Comparison of ENCODE assay signal across 13 cellular contexts in the genomic region with DNA sequence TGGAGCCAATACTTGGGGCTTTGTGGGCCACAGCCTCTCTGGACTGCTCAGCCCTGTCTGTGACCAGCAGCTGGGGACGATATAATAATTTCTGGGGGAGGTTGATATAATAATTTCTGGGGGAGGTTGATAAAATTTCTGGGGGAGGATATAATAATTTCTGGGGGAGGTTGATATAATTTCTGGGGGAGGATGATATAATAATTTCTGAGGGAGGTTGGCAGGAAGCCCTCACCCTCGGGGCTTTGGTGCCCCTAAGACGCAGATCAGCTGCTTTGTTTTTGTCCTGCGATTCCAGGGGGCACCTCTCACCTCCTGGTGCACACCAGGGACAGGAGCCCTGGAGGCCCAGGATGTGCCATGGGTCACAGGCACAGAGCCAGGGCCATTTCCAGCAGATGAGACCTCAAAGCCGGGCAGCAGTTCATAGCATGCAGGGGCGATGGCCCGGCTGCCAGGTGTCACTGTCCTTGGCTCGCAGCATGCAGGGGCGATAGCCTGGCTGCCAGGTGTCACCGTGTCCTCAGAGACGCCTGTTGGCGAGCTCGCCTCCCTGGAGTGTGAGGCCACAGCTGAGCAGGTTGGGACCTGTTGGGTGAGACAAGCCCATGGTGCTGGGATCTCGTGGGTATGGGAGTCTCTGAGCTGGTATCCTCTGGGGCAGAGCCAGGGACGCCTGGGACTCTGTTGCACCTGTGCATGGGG. TPM values are rescaled to one million over a fixed set of nuclear protein-coding genes. Genes with fewer than 3 reads are reported as not detected.
DNase-seq lines count a peak whose midpoint lies in the region; TF ChIP-seq lines count a peak whose summit lies in the region.
"Had no signal": no experiment of that assay in that cellular context is flagged by ENCODE, and none has a peak within 500 bp of the region (broad histone marks: within the 10 kb centered on the region; RNA-seq: fewer than 3 reads in every experiment).

No MANE protein-coding gene starts in this region.

- H3K27me3 ChIP-seq in trophoblast cell (ENCODE audit: insufficient read depth, low read length): no peaks in the 10 kb centered on the region
- H3K27me3 ChIP-seq: heart left ventricle had no signal

- H3K79me2 ChIP-seq in trophoblast cell (ENCODE audit: control insufficient read depth, insufficient read depth, low read length, poor library complexity): peaks cover 5% of the 10 kb centered on the region

- H2AK5ac ChIP-seq in trophoblast cell (ENCODE audit: low read length): no peak overlapping the region

- H3K36me3 Mint-ChIP-seq in dendritic cell treated with granulocyte-macrophage colony-stimulating factor and Interleukin-4, amounts not matched to agents 40 ng/mL and 50 ng/mL, for 4 days (ENCODE audit: low read depth): peaks cover 67% of the 10 kb centered on the region
- peaks cover 19 to 52% of the 10 kb centered on the region in 2 donors for H3K36me3 Mint-ChIP-seq in CD14-positive monocyte

- no peak overlapping the region for H3K23ac ChIP-seq in trophoblast cell (ENCODE audit: low read length)

- intact Hi-C loops in dendritic cell treated with granulocyte-macrophage colony-stimulating factor and Interleukin-4, amounts not matched to agents 40 ng/mL and 50 ng/mL, for 4 days (cut with micrococcal nuclease): no loop called here
- intact Hi-C loops in CD14-positive monocyte (cut with micrococcal nuclease): no loop called here

- no peak overlapping the region for H3K4ac ChIP-seq in trophoblast cell (ENCODE audit: low read depth, low read length)

- no peaks in the 10 kb centered on the region for H3K9me3 Mint-ChIP-seq in dendritic cell treated with granulocyte-macrophage colony-stimulating factor and Interleukin-4, amounts not matched to agents 40 ng/mL and 50 ng/mL, for 4 days
- no peaks in the 10 kb centered on the region for H3K9me3 Mint-ChIP-seq in CD14-positive monocyte

- DNase-seq in NCI-H1417 (lab: John Stamatoyannopoulos, UW): peak; percentile 8 to 85 (median 74)
- no peak for DNase-seq in NCI-H1417 treated with DMSO at 0.1 percent for 48 hours (lab: John Stamatoyannopoulos, UW)
- peak; percentile 89 for DNase-seq in NCI-H510A (lab: John Stamatoyannopoulos, UW)
- DNase-seq in trophoblast cell: no peak
- DNase-seq in SIG-M5 (lab: John Stamatoyannopoulos, UW): no peak
- no peak for DNase-seq in CD14-positive monocyte (ENCODE audit: low spot score)
- no peak for DNase-seq in NOMO-1 treated with DMSO at 0.1 percent for 48 hours (lab: John Stamatoyannopoulos, UW; ENCODE audit: unreplicated experiment)
- DNase-seq: NCI-H446 treated with DMSO at 0.1 percent for 48 hours had no signal

- no peaks in the 10 kb centered on the region for H3K9me3 ChIP-seq in trophoblast cell (ENCODE audit: insufficient read depth, low read depth, low read length)
- H3K9me3 ChIP-seq: breast epithelium, heart left ventricle, tibial artery had no signal

- H2BK120ac ChIP-seq in trophoblast cell (ENCODE audit: insufficient read depth, low read length, poor library complexity): no peak overlapping the region

- no peak overlapping the region for H2AFZ ChIP-seq in trophoblast cell (ENCODE audit: insufficient read depth, low read length, poor library complexity)

- H3K27ac Mint-ChIP-seq in dendritic cell treated with granulocyte-macrophage colony-stimulating factor and Interleukin-4, amounts not matched to agents 40 ng/mL and 50 ng/mL, for 4 days: peak overlapping the region; percentile 87
- peak overlapping the region in 2 of 7 donors; percentile 13 to 45 for H3K27ac Mint-ChIP-seq in CD14-positive monocyte

- no peak overlapping the region for H3K18ac ChIP-seq in trophoblast cell (ENCODE audit: low read length)

- H3K4me3 Mint-ChIP-seq in dendritic cell treated with granulocyte-macrophage colony-stimulating factor and Interleukin-4, amounts not matched to agents 40 ng/mL and 50 ng/mL, for 4 days: no peak overlapping the region
- no peak overlapping the region for H3K4me3 Mint-ChIP-seq in CD14-positive monocyte

- no peak overlapping the region for H3K9ac ChIP-seq in trophoblast cell (ENCODE audit: low read length)

- H2BK5ac ChIP-seq in trophoblast cell (ENCODE audit: low read depth, low read length, poor library complexity): no peak overlapping the region

- no peak overlapping the region for H4K8ac ChIP-seq in trophoblast cell (ENCODE audit: low read depth, low read length)

- TF ChIP-seq CTCF in CD14-positive monocyte (IDR thresholded peaks at IDR 0.05): no peak

- H3K4me1 Mint-ChIP-seq in dendritic cell treated with granulocyte-macrophage colony-stimulating factor and Interleukin-4, amounts not matched to agents 40 ng/mL and 50 ng/mL, for 4 days (ENCODE audit: low read depth): peaks cover 46% of the 10 kb centered on the region
- peaks cover 43% of the 10 kb centered on the region for H3K4me1 Mint-ChIP-seq in CD14-positive monocyte

- no peak overlapping the region for H3K4me2 ChIP-seq in trophoblast cell (ENCODE audit: low read length)

- peaks cover 15 to 17% of the 10 kb centered on the region in 2 experiments for H3K4me1 ChIP-seq in trophoblast cell (ENCODE audit: control insufficient read depth in 1 of 2, insufficient read depth in 2 of 2, low read length in 2 of 2)

- no peak overlapping the region for H3K27ac ChIP-seq in trophoblast cell (ENCODE audit: low read depth, low read length)
- H3K27ac ChIP-seq: tibial artery had no signal

- no CpG with 5 or more reads among the region's 15 CpGs for WGBS in trophoblast cell (ENCODE audit: extremely low coverage, insufficient coverage, insufficient read length)

- H3K14ac ChIP-seq in trophoblast cell (ENCODE audit: low read length): no peak overlapping the region

- H3K27me3 Mint-ChIP-seq in dendritic cell treated with granulocyte-macrophage colony-stimulating factor and Interleukin-4, amounts not matched to agents 40 ng/mL and 50 ng/mL, for 4 days: no peaks in the 10 kb centered on the region
- peaks cover 0 to 4% (median 2%) of the 10 kb centered on the region in 3 donors for H3K27me3 Mint-ChIP-seq in CD14-positive monocyte (ENCODE audit: low read depth in 3 of 3)

- H4K91ac ChIP-seq in trophoblast cell (ENCODE audit: low read depth, low read length): no peak overlapping the region

- H3K36me3 ChIP-seq in trophoblast cell (ENCODE audit: control insufficient read depth in 1 of 2, insufficient read depth in 2 of 2, low read length in 2 of 2): peaks cover 46 to 51% of the 10 kb centered on the region in 2 experiments

- peak overlapping the region; percentile 21 for H3K4me3 ChIP-seq in trophoblast cell (ENCODE audit: low read depth, low read length)
- H3K4me3 ChIP-seq: breast epithelium, heart left ventricle, tibial artery had no signal

- H4K12ac ChIP-seq in trophoblast cell (ENCODE audit: low read depth, low read length): no peak overlapping the region

- H2BK12ac ChIP-seq in trophoblast cell (ENCODE audit: low read length): no peak overlapping the region

- peaks cover 11% of the 10 kb centered on the region for H3K79me1 ChIP-seq in trophoblast cell (ENCODE audit: low read length)

RNA-seq across cellular contexts. Expression of a gene that starts 3.8 kb away (rescaled TPM):
- polyA plus RNA-seq in trophoblast cell (2013): 6.7 and 6.8 TPM in 2 replicates
- polyA plus RNA-seq in CD14-positive monocyte: 10 to 100 TPM; 13.7 to 15.4 TPM

RNA-seq across cellular contexts. Expression of a gene that starts 18.6 kb away (rescaled TPM):
- polyA plus RNA-seq in trophoblast cell (2013): 33.0 and 34.2 TPM in 2 replicates
- 10 to 100 TPM; 17.3 to 18.8 TPM for polyA plus RNA-seq in CD14-positive monocyte

RNA-seq across cellular contexts. Expression of a gene that starts 22.7 kb away (rescaled TPM):
- polyA plus RNA-seq in trophoblast cell (2013): not detected in 2 replicates
- not detected for polyA plus RNA-seq in CD14-positive monocyte
- polyA plus RNA-seq: endothelial cell of umbilical vein had no signal

RNA-seq across cellular contexts. Expression of a gene that starts 28.3 kb away (rescaled TPM):
- polyA plus RNA-seq in trophoblast cell (2013): 1.6 and 1.7 TPM in 2 replicates
- polyA plus RNA-seq in CD14-positive monocyte: not detected

RNA-seq across cellular contexts. Expression of a gene that starts 32.7 kb away (rescaled TPM):
- 432 and 443 TPM in 2 replicates for polyA plus RNA-seq in trophoblast cell (2013)
- polyA plus RNA-seq in CD14-positive monocyte: 10 to 100 TPM; 58.1 to 70.8 TPM

Comparison
In these comparisons a context has a peak if more than half of its experiments do, and no peak if none do; other contexts are left out.
1. DNase-seq: peak in NCI-H1417 (3 of 3) and NCI-H510A (single experiment); none in NCI-H1417 treated with DMSO at 0.1 percent for 48 hours (single experiment), trophoblast cell (0 of 2), SIG-M5 (single experiment), CD14-positive monocyte (single experiment) and NOMO-1 treated with DMSO at 0.1 percent for 48 hours (single experiment).